ENCODE assay signal across 1 cellular context in the genomic region with DNA sequence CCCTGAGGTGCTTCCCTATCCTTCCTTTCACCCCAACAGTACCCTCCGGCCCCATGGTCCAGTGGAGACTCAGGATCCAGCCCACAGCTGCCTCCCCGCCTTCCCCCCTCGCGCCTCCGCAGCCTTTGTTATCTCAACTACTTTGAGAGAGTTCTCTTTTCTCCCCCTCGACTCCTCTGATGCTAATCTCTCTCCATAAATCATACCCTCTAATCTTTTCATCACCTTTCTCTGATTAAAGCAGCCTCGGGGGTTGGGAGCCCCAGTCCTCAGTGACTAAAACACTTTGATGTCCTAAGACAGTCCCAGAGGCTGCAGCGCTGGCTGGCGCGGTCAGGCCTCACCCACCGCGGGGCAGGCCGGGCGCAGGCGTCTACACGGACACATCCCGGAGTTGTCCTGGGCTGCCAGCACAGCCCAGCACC.
TF ChIP-seq lines count a peak whose summit lies in the region.

No MANE protein-coding gene starts in this region.

TF ChIP-seq in K562, 482 proteins besides CTCF, POLR2A, EP300 and RAD21 (continued from another document and continues in another):
- TF ChIP-seq, protein P1, sequence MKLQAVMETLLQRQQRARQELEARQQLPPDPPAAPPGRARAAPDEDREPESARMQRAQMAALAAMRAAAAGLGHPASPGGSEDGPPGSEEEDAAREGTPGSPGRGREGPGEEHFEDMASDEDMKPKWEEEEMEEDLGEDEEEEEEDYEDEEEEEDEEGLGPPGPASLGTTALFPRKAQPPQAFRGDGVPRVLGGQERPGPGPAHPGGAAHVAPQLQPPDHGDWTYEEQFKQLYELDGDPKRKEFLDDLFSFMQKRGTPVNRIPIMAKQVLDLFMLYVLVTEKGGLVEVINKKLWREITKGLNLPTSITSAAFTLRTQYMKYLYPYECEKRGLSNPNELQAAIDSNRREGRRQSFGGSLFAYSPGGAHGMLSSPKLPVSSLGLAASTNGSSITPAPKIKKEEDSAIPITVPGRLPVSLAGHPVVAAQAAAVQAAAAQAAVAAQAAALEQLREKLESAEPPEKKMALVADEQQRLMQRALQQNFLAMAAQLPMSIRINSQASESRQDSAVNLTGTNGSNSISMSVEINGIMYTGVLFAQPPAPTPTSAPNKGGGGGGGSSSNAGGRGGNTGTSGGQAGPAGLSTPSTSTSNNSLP (IDR thresholded peaks at IDR 0.05; ENCODE audit: borderline replicate concordance, low read depth, low read length), result no peak
- TF ChIP-seq DPF2 (IDR thresholded peaks at IDR 0.05) (0 out of 2 replicates have a peak, but pooled peaks have one; percentile 23), ARID1B (IDR thresholded peaks at IDR 0.05) (peak; percentile 59), SOX6 (IDR thresholded peaks at IDR 0.05) (peak; percentile 67; the same call in 1 of the 2 replicates), LEF1 (IDR thresholded peaks at IDR 0.05) (peak; percentile 58; the same call in 1 of the 2 replicates), KLF16 (IDR thresholded peaks at IDR 0.05) (no peak), ZNF79 (CRISPR knock-in tag; IDR thresholded peaks at IDR 0.05; ENCODE audit: low read depth) (no peak), TAL1 (IDR thresholded peaks at IDR 0.05) (no peak), MXI1 (IDR thresholded peaks at IDR 0.05; ENCODE audit: low read depth, low read length) (no peak), ZFP36 (IDR thresholded peaks at IDR 0.05; ENCODE audit: low read depth, low read length, partially characterized antibody) (no peak), GABPB1 (CRISPR knock-in tag; IDR thresholded peaks at IDR 0.05) (no peak), POLR2H (tag; IDR thresholded peaks at IDR 0.05; ENCODE audit: low read depth) (no peak), PPARD (CRISPR knock-in tag; IDR thresholded peaks at IDR 0.05) (no peak), MAZ (CRISPR knock-in tag; conservative IDR thresholded peaks at IDR 0.05 in 1 of 2, IDR thresholded peaks at IDR 0.05 in 1 of 2) (peak in 1 of 2 experiments; percentile 52; a peak in 1 of 4 replicates), ARNT (IDR thresholded peaks at IDR 0.05) (no peak), CCNT2 (IDR thresholded peaks at IDR 0.05; ENCODE audit: borderline replicate concordance, extremely low read depth, insufficient read length, low read depth, low read length) (peak; percentile 44), ASH1L (IDR thresholded peaks at IDR 0.05; ENCODE audit: borderline replicate concordance, low read depth, partially characterized antibody) (no peak), FOXJ3 (CRISPR knock-in tag; IDR thresholded peaks at IDR 0.05) (no peak), NONO (IDR thresholded peaks at IDR 0.05; ENCODE audit: low read depth in 2 of 2, low read length in 1 of 2) (no peak), ZNF583 (CRISPR knock-in tag; IDR thresholded peaks at IDR 0.05) (no peak), NR4A1 (CRISPR knock-in tag; IDR thresholded peaks at IDR 0.05) (no peak), NR4A1 (tag; IDR thresholded peaks at IDR 0.05) (no peak), RFX5 (IDR thresholded peaks at IDR 0.05; ENCODE audit: low read depth, low read length) (no peak), FOXM1 (IDR thresholded peaks at IDR 0.05; ENCODE audit: low read depth) (no peak), FOXM1 (CRISPR knock-in tag; IDR thresholded peaks at IDR 0.05; ENCODE audit: low read depth) (no peak), TCF3 (CRISPR knock-in tag; IDR thresholded peaks at IDR 0.05) (no peak), NR2F6 (CRISPR knock-in tag; IDR thresholded peaks at IDR 0.05) (no peak), ZNF3 (CRISPR knock-in tag; IDR thresholded peaks at IDR 0.05) (no peak), NFATC3 (IDR thresholded peaks at IDR 0.05) (no peak), NR2C2 (CRISPR knock-in tag; IDR thresholded peaks at IDR 0.05) (no peak), NR2C2 (tag; IDR thresholded peaks at IDR 0.05) (no peak), ZBED1 (IDR thresholded peaks at IDR 0.05) (no peak), RBM15 (IDR thresholded peaks at IDR 0.05; ENCODE audit: insufficient read depth, low read length) (no peak), HMG20B (CRISPR knock-in tag; IDR thresholded peaks at IDR 0.05) (no peak), TCF7 (IDR thresholded peaks at IDR 0.05; ENCODE audit: borderline replicate concordance) (peak; percentile 15; the same call in 1 of the 2 replicates), SMARCA4 (IDR thresholded peaks at IDR 0.05) (peak; percentile 48; the same call in 1 of the 2 replicates), ZNF668 (CRISPR knock-in tag; IDR thresholded peaks at IDR 0.05) (no peak), RBBP5 (IDR thresholded peaks at IDR 0.05; ENCODE audit: borderline replicate concordance, insufficient read depth, low read length, poor library complexity, severe bottlenecking) (peak; percentile 22), ZNF175 (CRISPR knock-in tag; IDR thresholded peaks at IDR 0.05; ENCODE audit: low read depth) (no peak)
- TF ChIP-seq, protein P2, sequence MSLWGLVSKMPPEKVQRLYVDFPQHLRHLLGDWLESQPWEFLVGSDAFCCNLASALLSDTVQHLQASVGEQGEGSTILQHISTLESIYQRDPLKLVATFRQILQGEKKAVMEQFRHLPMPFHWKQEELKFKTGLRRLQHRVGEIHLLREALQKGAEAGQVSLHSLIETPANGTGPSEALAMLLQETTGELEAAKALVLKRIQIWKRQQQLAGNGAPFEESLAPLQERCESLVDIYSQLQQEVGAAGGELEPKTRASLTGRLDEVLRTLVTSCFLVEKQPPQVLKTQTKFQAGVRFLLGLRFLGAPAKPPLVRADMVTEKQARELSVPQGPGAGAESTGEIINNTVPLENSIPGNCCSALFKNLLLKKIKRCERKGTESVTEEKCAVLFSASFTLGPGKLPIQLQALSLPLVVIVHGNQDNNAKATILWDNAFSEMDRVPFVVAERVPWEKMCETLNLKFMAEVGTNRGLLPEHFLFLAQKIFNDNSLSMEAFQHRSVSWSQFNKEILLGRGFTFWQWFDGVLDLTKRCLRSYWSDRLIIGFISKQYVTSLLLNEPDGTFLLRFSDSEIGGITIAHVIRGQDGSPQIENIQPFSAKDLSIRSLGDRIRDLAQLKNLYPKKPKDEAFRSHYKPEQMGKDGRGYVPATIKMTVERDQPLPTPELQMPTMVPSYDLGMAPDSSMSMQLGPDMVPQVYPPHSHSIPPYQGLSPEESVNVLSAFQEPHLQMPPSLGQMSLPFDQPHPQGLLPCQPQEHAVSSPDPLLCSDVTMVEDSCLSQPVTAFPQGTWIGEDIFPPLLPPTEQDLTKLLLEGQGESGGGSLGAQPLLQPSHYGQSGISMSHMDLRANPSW (CRISPR knock-in tag; IDR thresholded peaks at IDR 0.05), result no peak
- TF ChIP-seq, protein P3, sequence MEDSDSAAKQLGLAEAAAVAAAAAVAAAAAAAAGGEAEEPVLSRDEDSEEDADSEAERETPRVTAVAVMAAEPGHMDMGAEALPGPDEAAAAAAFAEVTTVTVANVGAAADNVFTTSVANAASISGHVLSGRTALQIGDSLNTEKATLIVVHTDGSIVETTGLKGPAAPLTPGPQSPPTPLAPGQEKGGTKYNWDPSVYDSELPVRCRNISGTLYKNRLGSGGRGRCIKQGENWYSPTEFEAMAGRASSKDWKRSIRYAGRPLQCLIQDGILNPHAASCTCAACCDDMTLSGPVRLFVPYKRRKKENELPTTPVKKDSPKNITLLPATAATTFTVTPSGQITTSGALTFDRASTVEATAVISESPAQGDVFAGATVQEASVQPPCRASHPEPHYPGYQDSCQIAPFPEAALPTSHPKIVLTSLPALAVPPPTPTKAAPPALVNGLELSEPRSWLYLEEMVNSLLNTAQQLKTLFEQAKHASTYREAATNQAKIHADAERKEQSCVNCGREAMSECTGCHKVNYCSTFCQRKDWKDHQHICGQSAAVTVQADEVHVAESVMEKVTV (CRISPR knock-in tag; IDR thresholded peaks at IDR 0.05), result no peak
- TF ChIP-seq, protein P4, sequence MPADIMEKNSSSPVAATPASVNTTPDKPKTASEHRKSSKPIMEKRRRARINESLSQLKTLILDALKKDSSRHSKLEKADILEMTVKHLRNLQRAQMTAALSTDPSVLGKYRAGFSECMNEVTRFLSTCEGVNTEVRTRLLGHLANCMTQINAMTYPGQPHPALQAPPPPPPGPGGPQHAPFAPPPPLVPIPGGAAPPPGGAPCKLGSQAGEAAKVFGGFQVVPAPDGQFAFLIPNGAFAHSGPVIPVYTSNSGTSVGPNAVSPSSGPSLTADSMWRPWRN (IDR thresholded peaks at IDR 0.05; ENCODE audit: low read depth), result peak; percentile 72; the same call in 1 of the 2 replicates
- TF ChIP-seq, protein P5, sequence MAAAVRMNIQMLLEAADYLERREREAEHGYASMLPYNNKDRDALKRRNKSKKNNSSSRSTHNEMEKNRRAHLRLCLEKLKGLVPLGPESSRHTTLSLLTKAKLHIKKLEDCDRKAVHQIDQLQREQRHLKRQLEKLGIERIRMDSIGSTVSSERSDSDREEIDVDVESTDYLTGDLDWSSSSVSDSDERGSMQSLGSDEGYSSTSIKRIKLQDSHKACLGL (CRISPR knock-in tag; IDR thresholded peaks at IDR 0.05; ENCODE audit: borderline replicate concordance, poor library complexity, severe bottlenecking), result no peak
- TF ChIP-seq, protein P6, sequence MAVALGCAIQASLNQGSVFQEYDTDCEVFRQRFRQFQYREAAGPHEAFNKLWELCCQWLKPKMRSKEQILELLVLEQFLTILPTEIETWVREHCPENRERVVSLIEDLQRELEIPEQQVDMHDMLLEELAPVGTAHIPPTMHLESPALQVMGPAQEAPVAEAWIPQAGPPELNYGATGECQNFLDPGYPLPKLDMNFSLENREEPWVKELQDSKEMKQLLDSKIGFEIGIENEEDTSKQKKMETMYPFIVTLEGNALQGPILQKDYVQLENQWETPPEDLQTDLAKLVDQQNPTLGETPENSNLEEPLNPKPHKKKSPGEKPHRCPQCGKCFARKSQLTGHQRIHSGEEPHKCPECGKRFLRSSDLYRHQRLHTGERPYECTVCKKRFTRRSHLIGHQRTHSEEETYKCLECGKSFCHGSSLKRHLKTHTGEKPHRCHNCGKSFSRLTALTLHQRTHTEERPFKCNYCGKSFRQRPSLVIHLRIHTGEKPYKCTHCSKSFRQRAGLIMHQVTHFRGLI (CRISPR knock-in tag; IDR thresholded peaks at IDR 0.05), result no peak
- TF ChIP-seq, protein P7, sequence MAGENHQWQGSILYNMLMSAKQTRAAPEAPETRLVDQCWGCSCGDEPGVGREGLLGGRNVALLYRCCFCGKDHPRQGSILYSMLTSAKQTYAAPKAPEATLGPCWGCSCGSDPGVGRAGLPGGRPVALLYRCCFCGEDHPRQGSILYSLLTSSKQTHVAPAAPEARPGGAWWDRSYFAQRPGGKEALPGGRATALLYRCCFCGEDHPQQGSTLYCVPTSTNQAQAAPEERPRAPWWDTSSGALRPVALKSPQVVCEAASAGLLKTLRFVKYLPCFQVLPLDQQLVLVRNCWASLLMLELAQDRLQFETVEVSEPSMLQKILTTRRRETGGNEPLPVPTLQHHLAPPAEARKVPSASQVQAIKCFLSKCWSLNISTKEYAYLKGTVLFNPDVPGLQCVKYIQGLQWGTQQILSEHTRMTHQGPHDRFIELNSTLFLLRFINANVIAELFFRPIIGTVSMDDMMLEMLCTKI (IDR thresholded peaks at IDR 0.05; ENCODE audit: partially characterized antibody), result no peak
- TF ChIP-seq, protein P8, sequence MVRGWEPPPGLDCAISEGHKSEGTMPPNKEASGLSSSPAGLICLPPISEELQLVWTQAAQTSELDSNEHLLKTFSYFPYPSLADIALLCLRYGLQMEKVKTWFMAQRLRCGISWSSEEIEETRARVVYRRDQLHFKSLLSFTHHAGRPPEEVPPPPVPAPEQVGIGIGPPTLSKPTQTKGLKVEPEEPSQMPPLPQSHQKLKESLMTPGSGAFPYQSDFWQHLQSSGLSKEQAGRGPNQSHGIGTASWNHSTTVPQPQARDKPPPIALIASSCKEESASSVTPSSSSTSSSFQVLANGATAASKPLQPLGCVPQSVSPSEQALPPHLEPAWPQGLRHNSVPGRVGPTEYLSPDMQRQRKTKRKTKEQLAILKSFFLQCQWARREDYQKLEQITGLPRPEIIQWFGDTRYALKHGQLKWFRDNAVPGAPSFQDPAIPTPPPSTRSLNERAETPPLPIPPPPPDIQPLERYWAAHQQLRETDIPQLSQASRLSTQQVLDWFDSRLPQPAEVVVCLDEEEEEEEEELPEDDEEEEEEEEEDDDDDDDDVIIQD (CRISPR knock-in tag; IDR thresholded peaks at IDR 0.05), result no peak
- TF ChIP-seq, protein P9, sequence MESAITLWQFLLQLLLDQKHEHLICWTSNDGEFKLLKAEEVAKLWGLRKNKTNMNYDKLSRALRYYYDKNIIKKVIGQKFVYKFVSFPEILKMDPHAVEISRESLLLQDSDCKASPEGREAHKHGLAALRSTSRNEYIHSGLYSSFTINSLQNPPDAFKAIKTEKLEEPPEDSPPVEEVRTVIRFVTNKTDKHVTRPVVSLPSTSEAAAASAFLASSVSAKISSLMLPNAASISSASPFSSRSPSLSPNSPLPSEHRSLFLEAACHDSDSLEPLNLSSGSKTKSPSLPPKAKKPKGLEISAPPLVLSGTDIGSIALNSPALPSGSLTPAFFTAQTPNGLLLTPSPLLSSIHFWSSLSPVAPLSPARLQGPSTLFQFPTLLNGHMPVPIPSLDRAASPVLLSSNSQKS (CRISPR knock-in tag; IDR thresholded peaks at IDR 0.05), result no peak
- TF ChIP-seq, protein P10, sequence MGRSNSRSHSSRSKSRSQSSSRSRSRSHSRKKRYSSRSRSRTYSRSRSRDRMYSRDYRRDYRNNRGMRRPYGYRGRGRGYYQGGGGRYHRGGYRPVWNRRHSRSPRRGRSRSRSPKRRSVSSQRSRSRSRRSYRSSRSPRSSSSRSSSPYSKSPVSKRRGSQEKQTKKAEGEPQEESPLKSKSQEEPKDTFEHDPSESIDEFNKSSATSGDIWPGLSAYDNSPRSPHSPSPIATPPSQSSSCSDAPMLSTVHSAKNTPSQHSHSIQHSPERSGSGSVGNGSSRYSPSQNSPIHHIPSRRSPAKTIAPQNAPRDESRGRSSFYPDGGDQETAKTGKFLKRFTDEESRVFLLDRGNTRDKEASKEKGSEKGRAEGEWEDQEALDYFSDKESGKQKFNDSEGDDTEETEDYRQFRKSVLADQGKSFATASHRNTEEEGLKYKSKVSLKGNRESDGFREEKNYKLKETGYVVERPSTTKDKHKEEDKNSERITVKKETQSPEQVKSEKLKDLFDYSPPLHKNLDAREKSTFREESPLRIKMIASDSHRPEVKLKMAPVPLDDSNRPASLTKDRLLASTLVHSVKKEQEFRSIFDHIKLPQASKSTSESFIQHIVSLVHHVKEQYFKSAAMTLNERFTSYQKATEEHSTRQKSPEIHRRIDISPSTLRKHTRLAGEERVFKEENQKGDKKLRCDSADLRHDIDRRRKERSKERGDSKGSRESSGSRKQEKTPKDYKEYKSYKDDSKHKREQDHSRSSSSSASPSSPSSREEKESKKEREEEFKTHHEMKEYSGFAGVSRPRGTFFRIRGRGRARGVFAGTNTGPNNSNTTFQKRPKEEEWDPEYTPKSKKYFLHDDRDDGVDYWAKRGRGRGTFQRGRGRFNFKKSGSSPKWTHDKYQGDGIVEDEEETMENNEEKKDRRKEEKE (IDR thresholded peaks at IDR 0.05; ENCODE audit: borderline replicate concordance in 1 of 2, control insufficient read depth in 1 of 2, low read depth in 2 of 2, low read length in 1 of 2), result no peak
- TF ChIP-seq, protein P11, sequence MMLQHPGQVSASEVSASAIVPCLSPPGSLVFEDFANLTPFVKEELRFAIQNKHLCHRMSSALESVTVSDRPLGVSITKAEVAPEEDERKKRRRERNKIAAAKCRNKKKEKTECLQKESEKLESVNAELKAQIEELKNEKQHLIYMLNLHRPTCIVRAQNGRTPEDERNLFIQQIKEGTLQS (IDR thresholded peaks at IDR 0.05), result no peak
- TF ChIP-seq, protein P11 (CRISPR knock-in tag; conservative IDR thresholded peaks at IDR 0.05), result no peak
- TF ChIP-seq, protein P12, sequence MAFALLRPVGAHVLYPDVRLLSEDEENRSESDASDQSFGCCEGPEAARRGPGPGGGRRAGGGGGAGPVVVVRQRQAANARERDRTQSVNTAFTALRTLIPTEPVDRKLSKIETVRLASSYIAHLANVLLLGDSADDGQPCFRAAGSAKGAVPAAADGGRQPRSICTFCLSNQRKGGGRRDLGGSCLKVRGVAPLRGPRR (CRISPR knock-in tag; IDR thresholded peaks at IDR 0.05), result no peak
